In genomic region chr17:17206913-17207368, GRCh38 we compare ENCODE assay signal across 7 cellular contexts. TPM values are rescaled to one million over a fixed set of nuclear protein-coding genes. Genes with fewer than 3 reads are reported as not detected.
DNase-seq lines count a peak whose midpoint lies in the region; ATAC-seq and TF ChIP-seq lines count a peak whose summit lies in the region.

No MANE protein-coding gene starts in this region.

- CTCF ChIA-PET in activated B cell treated with CpG ODN at 0.5 μM for 24 hours (lab: Charles Lee) = no interaction called here

- H3K27ac ChIP-seq in right atrium auricular region (peak overlapping the region; percentile 78 to 82), stomach smooth muscle (ENCODE audit: low read length) (peak overlapping the region; percentile 88)

- H3K36me3 ChIP-seq in right atrium auricular region (no peaks in the 10 kb centered on the region), stomach smooth muscle (ENCODE audit: control insufficient read depth in 2 of 2, insufficient read depth in 2 of 2, low read length in 2 of 2) (peaks cover 3 to 7% of the 10 kb centered on the region in 2 donors)

- H3K4me3 Mint-ChIP-seq in activated B cell treated with CpG ODN at 0.5 μM for 24 hours = peak overlapping the region; percentile 56
- no peak overlapping the region for H3K4me3 Mint-ChIP-seq in mesothelial cell of epicardium

- H3K27ac Mint-ChIP-seq in activated B cell treated with CpG ODN at 0.5 μM for 24 hours (peak overlapping the region; percentile 35), mesothelial cell of epicardium (no peak overlapping the region)

- H3K27me3 ChIP-seq in right atrium auricular region = no peaks in the 10 kb centered on the region
- no peaks in the 10 kb centered on the region for H3K27me3 ChIP-seq in stomach smooth muscle (ENCODE audit: control insufficient read depth in 1 of 2, insufficient read depth in 2 of 2, low read length in 2 of 2)

- peak overlapping the region in 1 of 2 donors; percentile 27 for H3K9ac ChIP-seq in stomach smooth muscle (ENCODE audit: low read length in 2 of 2)

- H3K9me3 ChIP-seq in right atrium auricular region (no peaks in the 10 kb centered on the region), stomach smooth muscle (ENCODE audit: control insufficient read depth in 2 of 2, low read length in 2 of 2) (no peaks in the 10 kb centered on the region)

- no peak for DNase-seq in activated B cell treated with CpG ODN at 0.5 μM for 24 hours
- DNase-seq in right atrium auricular region (ENCODE audit: low spot score) = peak; percentile 64
- no peak for DNase-seq in mesothelial cell of epicardium (ENCODE audit: low spot score in 2 of 2, unreplicated experiment in 2 of 2)

- H3K9me3 Mint-ChIP-seq in activated B cell treated with CpG ODN at 0.5 μM for 24 hours (no peaks in the 10 kb centered on the region), mesothelial cell of epicardium (no peaks in the 10 kb centered on the region)

- no peak for TF ChIP-seq CTCF in activated B cell treated with CpG ODN at 0.5 μM for 24 hours (IDR thresholded peaks at IDR 0.05)
- TF ChIP-seq CTCF in right atrium auricular region (IDR thresholded peaks at IDR 0.05) = no peak
- TF ChIP-seq CTCF in mesothelial cell of epicardium (IDR thresholded peaks at IDR 0.05; ENCODE audit: unreplicated experiment) = no peak

- H3K36me3 Mint-ChIP-seq in activated B cell treated with CpG ODN at 0.5 μM for 24 hours (ENCODE audit: low read depth) (peaks cover 9% of the 10 kb centered on the region), mesothelial cell of epicardium (peaks cover 4% of the 10 kb centered on the region)

- ATAC-seq in HG03139 (IDR thresholded peaks at IDR 0.05; ENCODE audit: unreplicated experiment) (peak; percentile 2), activated B cell treated with CpG ODN at 0.5 μM for 24 hours (ENCODE audit: low read depth) (no peak), GM21390 (IDR thresholded peaks at IDR 0.05; ENCODE audit: unreplicated experiment) (no peak), GM18867 (IDR thresholded peaks at IDR 0.05; ENCODE audit: unreplicated experiment) (no peak)

- intact Hi-C loops in activated B cell treated with CpG ODN at 0.5 μM for 24 hours (cut with micrococcal nuclease) = loop anchor here (1.0 kb wide), 3 partner anchors 30 to 205 kb away; partner anchors contain the start of genes COPS3 and FLCN

- H3K4me1 ChIP-seq in right atrium auricular region (peaks cover 0 to 50% of the 10 kb centered on the region in 2 donors), stomach smooth muscle (ENCODE audit: control insufficient read depth, insufficient read depth, low read length) (peaks cover 51% of the 10 kb centered on the region)

- H3K27me3 Mint-ChIP-seq in activated B cell treated with CpG ODN at 0.5 μM for 24 hours (no peaks in the 10 kb centered on the region), mesothelial cell of epicardium (ENCODE audit: low read depth) (no peaks in the 10 kb centered on the region)

- POLR2A ChIA-PET in activated B cell treated with CpG ODN at 0.5 μM for 24 hours (lab: Charles Lee) = interaction anchor here (0.6 to 1.3 kb wide), 2 partner anchors 99 to 161 kb away, joined by 3 read pairs; no protein-coding TSS in a partner anchor

- H3K4me1 Mint-ChIP-seq in activated B cell treated with CpG ODN at 0.5 μM for 24 hours (peaks cover 23% of the 10 kb centered on the region), mesothelial cell of epicardium (peaks cover 2% of the 10 kb centered on the region)

- peak overlapping the region in 1 of 2 donors; percentile 64 for H3K4me3 ChIP-seq in right atrium auricular region
- peak overlapping the region; percentile 16 to 80 for H3K4me3 ChIP-seq in stomach smooth muscle (ENCODE audit: low read length in 2 of 2)

RNA-seq across cellular contexts. Expression of gene PLD6, which starts 0.8 kb away (rescaled TPM):
- total RNA-seq in activated B cell treated with CpG ODN at 0.5 μM for 24 hours = 6.2 and 7.6 TPM in 2 replicates
- 1 to 10 TPM; 3.1 to 6.8 TPM for total RNA-seq in right atrium auricular region
- total RNA-seq in mesothelial cell of epicardium = 1.7 to 2.4 TPM (median 2.3 TPM) in 3 replicates

RNA-seq across cellular contexts. Expression of gene FLCN, which starts 30.0 kb away (rescaled TPM):
- total RNA-seq in activated B cell treated with CpG ODN at 0.5 μM for 24 hours = 54.5 and 62.3 TPM in 2 replicates
- 10 to 100 TPM; 22.7 to 23.7 TPM for total RNA-seq in right atrium auricular region
- total RNA-seq in mesothelial cell of epicardium = 50.4 to 57.2 TPM (median 53.0 TPM) in 3 replicates
